ENCODE assay signal across 5 cellular contexts in the genomic region with DNA sequence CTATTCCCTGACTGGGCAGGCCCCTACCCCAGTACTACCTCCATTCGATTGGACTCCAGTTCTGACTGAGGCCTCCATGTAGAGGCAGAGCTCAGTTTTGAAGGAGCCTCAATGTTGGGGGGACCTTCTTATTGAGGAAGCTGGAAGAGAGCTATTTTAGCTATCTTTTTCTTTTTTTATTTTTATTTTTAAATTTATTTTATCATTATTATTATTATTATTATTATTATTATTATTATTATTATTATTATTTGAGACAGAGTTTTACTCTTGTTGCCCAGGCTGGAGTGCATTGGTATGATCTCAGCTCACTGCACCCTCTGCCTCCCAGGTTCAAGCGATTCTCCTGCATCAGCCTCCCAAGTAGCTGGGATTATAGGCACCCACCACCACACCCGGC. TPM values are rescaled to one million over a fixed set of nuclear protein-coding genes. Genes with fewer than 3 reads are reported as not detected.
"Had no signal": no experiment of that assay in that cellular context is flagged by ENCODE, and none has a peak within 500 bp of the region (broad histone marks: within the 10 kb centered on the region; RNA-seq: fewer than 3 reads in every experiment).

No MANE protein-coding gene starts in this region.

RNA-seq across cellular contexts. Expression of a gene that starts 55.2 kb away (rescaled TPM):
- total RNA-seq: PC-3, RPMI7951, SJCRH30, SJSA1, SK-MEL-5 had no signal
